ENCODE assay signal across 8 cellular contexts in genomic region chr6:37365791-37366190, GRCh38. TPM values are rescaled to one million over a fixed set of nuclear protein-coding genes. Genes with fewer than 3 reads are reported as not detected.
DNase-seq lines count a peak whose midpoint lies in the region; ATAC-seq, FAIRE-seq and TF ChIP-seq lines count a peak whose summit lies in the region.

No MANE protein-coding gene starts in this region.

- no TSS peak for BruUV-seq in GM12878 (replicated peaks; lab: Mats Ljungman, UMichigan)

- H3K9ac ChIP-seq in Loucy (ENCODE audit: low read depth, low read length, poor library complexity, severe bottlenecking) (no peak overlapping the region), GM12878 (ENCODE audit: control insufficient read depth, insufficient read depth, low read length) (no peak overlapping the region), kidney (ENCODE audit: low read length in 2 of 2) (no peak overlapping the region)

- H3K27ac ChIP-seq in GM12878 (ENCODE audit: control insufficient read depth, insufficient read depth) (no peak overlapping the region), kidney (ENCODE audit: low read depth in 2 of 2, low read length in 2 of 2) (no peak overlapping the region)

- no peak for TF ChIP-seq POLR2A in GM12878 (IDR thresholded peaks at IDR 0.05; ENCODE audit: low read depth, low read length)

- ATAC-seq in GM12878 (no peak), GM19324 (IDR thresholded peaks at IDR 0.05; ENCODE audit: low FRiP score, unreplicated experiment) (no peak), HG02623 (IDR thresholded peaks at IDR 0.05; ENCODE audit: unreplicated experiment) (no peak)

- POLR2A ChIA-PET in GM12878 (lab: Charles Lee), result no interaction called here

- peak; percentile 50 for TF ChIP-seq RAD21 in GM12878 (IDR thresholded peaks at IDR 0.05; ENCODE audit: insufficient read depth, low read depth, low read length)

- no peak for TF ChIP-seq EP300 in GM12878 (IDR thresholded peaks at IDR 0.05; ENCODE audit: borderline replicate concordance in 1 of 2, control insufficient read depth in 1 of 2, low read depth in 2 of 2, low read length in 2 of 2)

- CTCF ChIA-PET in GM12878 (lab: Yijun Ruan, JAX), result interaction anchor here (1.4 to 2.1 kb wide), 3 partner anchors 15 to 200 kb away, joined by 5 to 12 read pairs (median 7); no protein-coding TSS in a partner anchor

- H3F3A ChIP-seq in Loucy (ENCODE audit: low read depth), result peaks cover 3% of the 10 kb centered on the region; the same call in 1 of the 2 replicates

- peaks cover 24% of the 10 kb centered on the region for H3K36me3 ChIP-seq in BE2C
- peaks cover 34% of the 10 kb centered on the region; the same call in 1 of the 2 replicates for H3K36me3 ChIP-seq in Loucy (ENCODE audit: insufficient read depth, low read length)
- H3K36me3 ChIP-seq in GM12878 (ENCODE audit: control insufficient read depth in 2 of 2, insufficient read depth in 2 of 2, low read length in 1 of 2), result peaks cover 2 to 23% of the 10 kb centered on the region in 2 experiments; a peak in 3 of 4 replicates
- H3K36me3 ChIP-seq in kidney (ENCODE audit: control insufficient read depth in 1 of 2, insufficient read depth in 2 of 2, low read length in 2 of 2), result peaks cover 11 to 25% of the 10 kb centered on the region in 2 donors

- 97% methylated on average over 2 of the region's 2 CpGs for WGBS in GM12878 (ENCODE audit: insufficient coverage, insufficient replicate concordance, low lambda C conversion rate, missing lambda C conversion rate)

- TF ChIP-seq CTCF in BE2C (IDR thresholded peaks at IDR 0.05; ENCODE audit: low read depth, low read length) (peak; percentile 45), Loucy (conservative IDR thresholded peaks at IDR 0.05; ENCODE audit: low read length) (peak; percentile 55), GM12878 (IDR thresholded peaks at IDR 0.05 in 2 of 3, conservative IDR thresholded peaks at IDR 0.05 in 1 of 3; ENCODE audit: control insufficient read depth in 2 of 3, extremely low read depth in 1 of 3, insufficient read depth in 1 of 3, low read depth in 3 of 3, low read length in 3 of 3) (peak in 1 of 3 experiments; percentile 30; a peak in 1 of 6 replicates), kidney (IDR thresholded peaks at IDR 0.05; ENCODE audit: borderline replicate concordance, extremely low read depth, insufficient read depth) (peak; percentile 13)

- H3K4me2 ChIP-seq in Loucy (ENCODE audit: low read depth, low read length, poor library complexity, severe bottlenecking) (no peak overlapping the region), GM12878 (ENCODE audit: control insufficient read depth, insufficient read depth) (no peak overlapping the region)

- H3K4me3 ChIP-seq in BE2C (ENCODE audit: low read depth, low read length) (no peak overlapping the region), Loucy (ENCODE audit: low read length, poor library complexity, severe bottlenecking) (no peak overlapping the region), GM12878 (no peak overlapping the region), kidney (ENCODE audit: low read length in 2 of 2) (no peak overlapping the region)

- RAD21 ChIA-PET in GM12878 (lab: Charles Lee; ENCODE audit: unreplicated experiment), result interaction anchor here (0.6 to 1.7 kb wide), 3 partner anchors 13 to 51 kb away, joined by 3 to 5 read pairs (median 3); no protein-coding TSS in a partner anchor

- no peak overlapping the region for H2AFZ ChIP-seq in Loucy (ENCODE audit: low read length)
- no peak overlapping the region for H2AFZ ChIP-seq in GM12878 (ENCODE audit: control insufficient read depth, low read depth, low read length)

- 0 out of 2 replicates have a peak, but pooled peaks cover 6% of the 10 kb centered on the region for H3K79me2 ChIP-seq in Loucy (ENCODE audit: insufficient read depth, low read length)
- H3K79me2 ChIP-seq in GM12878 (ENCODE audit: control insufficient read depth, insufficient read depth, low read length), result no peaks in the 10 kb centered on the region

- H3K27me3 ChIP-seq in BE2C (no peaks in the 10 kb centered on the region), Loucy (ENCODE audit: insufficient read depth, low read length, poor library complexity, severe bottlenecking) (no peaks in the 10 kb centered on the region), GM12878 (replicated peaks in 1 of 2; ENCODE audit: control insufficient read depth in 2 of 2, insufficient read depth in 2 of 2, low read length in 1 of 2) (no peaks in the 10 kb centered on the region)

- H4K20me1 ChIP-seq in Loucy (ENCODE audit: insufficient read depth, low read length, poor library complexity, severe bottlenecking) (peaks cover 2% of the 10 kb centered on the region), GM12878 (ENCODE audit: control insufficient read depth, insufficient read depth) (peaks cover 3% of the 10 kb centered on the region; the same call in 1 of the 2 replicates)

- in situ Hi-C loops in GM12878 (cut with MboI), result no loop called here

- FAIRE-seq in GM12878 (lab: Jason Lieb, UNC) (no peak), kidney (lab: Jason Lieb, UNC) (no peak)

- no peaks in the 10 kb centered on the region for H3K9me2 ChIP-seq in Loucy (replicated peaks; ENCODE audit: low read depth, low read length)

- H3K9me3 ChIP-seq in BE2C (no peaks in the 10 kb centered on the region), Loucy (ENCODE audit: insufficient read depth, low read depth, low read length) (no peaks in the 10 kb centered on the region), GM12878 (replicated peaks; ENCODE audit: control insufficient read depth, insufficient read depth, low read length) (no peaks in the 10 kb centered on the region), kidney (ENCODE audit: control insufficient read depth in 1 of 2, low read length in 2 of 2) (no peaks in the 10 kb centered on the region)

- DNase-seq in BE2C, result no peak
- DNase-seq in GM12878 (ENCODE audit: low read depth, low spot score), result no peak
- no peak for DNase-seq in kidney
- DNase-seq in NOMO-1 treated with dmso at 0.1 percent for 144 hours (lab: John Stamatoyannopoulos, UW; ENCODE audit: unreplicated experiment), result no peak
- no peak for DNase-seq in iPS-NIHi11 (ENCODE audit: low spot score)

- intact Hi-C loops in GM12878 (cut with micrococcal nuclease; ENCODE audit: unreplicated experiment) (no loop called here), kidney (cut with DNase I) (no loop called here)

- H3K4me1 ChIP-seq in BE2C (peaks cover 23% of the 10 kb centered on the region), Loucy (ENCODE audit: insufficient read depth, low read length, poor library complexity, severe bottlenecking) (peaks cover 19% of the 10 kb centered on the region), GM12878 (ENCODE audit: control insufficient read depth, insufficient read depth, low read length) (peaks cover 14% of the 10 kb centered on the region), kidney (ENCODE audit: control insufficient read depth in 1 of 2, insufficient read depth in 1 of 2, low read depth in 1 of 2, low read length in 2 of 2) (peaks cover 5 to 9% of the 10 kb centered on the region in 2 donors)

- SMC1A ChIA-PET in GM12878 (lab: Charles Lee; ENCODE audit: uncharacterized antibody, unreplicated experiment), result interaction anchor here (0.7 to 1.6 kb wide), 5 partner anchors 9 to 77 kb away, joined by 3 to 6 read pairs (median 3); no protein-coding TSS in a partner anchor

TF ChIP-seq in GM12878, 131 proteins besides CTCF, POLR2A, EP300 and RAD21 (continues in another document):
- TF ChIP-seq ZSCAN29 (IDR thresholded peaks at IDR 0.05) (no peak), ETV6 (conservative IDR thresholded peaks at IDR 0.05 in 1 of 2, IDR thresholded peaks at IDR 0.05 in 1 of 2; ENCODE audit: borderline replicate concordance in 1 of 2, low read depth in 1 of 2) (no peak), ATF7 (IDR thresholded peaks at IDR 0.05; ENCODE audit: low read depth) (no peak), ZNF217 (IDR thresholded peaks at IDR 0.05) (no peak), CREB1 (IDR thresholded peaks at IDR 0.05; ENCODE audit: low read depth) (no peak), RBBP5 (conservative IDR thresholded peaks at IDR 0.05) (no peak), GATAD2B (conservative IDR thresholded peaks at IDR 0.05; ENCODE audit: low read depth) (no peak), ZNF622 (IDR thresholded peaks at IDR 0.05) (no peak)
- TF ChIP-seq, protein P1, sequence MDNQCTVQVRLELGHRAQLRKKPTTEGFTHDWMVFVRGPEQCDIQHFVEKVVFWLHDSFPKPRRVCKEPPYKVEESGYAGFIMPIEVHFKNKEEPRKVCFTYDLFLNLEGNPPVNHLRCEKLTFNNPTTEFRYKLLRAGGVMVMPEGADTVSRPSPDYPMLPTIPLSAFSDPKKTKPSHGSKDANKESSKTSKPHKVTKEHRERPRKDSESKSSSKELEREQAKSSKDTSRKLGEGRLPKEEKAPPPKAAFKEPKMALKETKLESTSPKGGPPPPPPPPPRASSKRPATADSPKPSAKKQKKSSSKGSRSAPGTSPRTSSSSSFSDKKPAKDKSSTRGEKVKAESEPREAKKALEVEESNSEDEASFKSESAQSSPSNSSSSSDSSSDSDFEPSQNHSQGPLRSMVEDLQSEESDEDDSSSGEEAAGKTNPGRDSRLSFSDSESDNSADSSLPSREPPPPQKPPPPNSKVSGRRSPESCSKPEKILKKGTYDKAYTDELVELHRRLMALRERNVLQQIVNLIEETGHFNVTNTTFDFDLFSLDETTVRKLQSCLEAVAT (IDR thresholded peaks at IDR 0.05), result no peak

RNA-seq across cellular contexts. Expression of gene RNF8, which starts 12.0 kb away (rescaled TPM):
- 18.4 TPM for polyA plus RNA-seq in BE2C (2012; ENCODE audit: insufficient read depth, insufficient read length, low read depth)
- 33.3 and 35.6 TPM in 2 replicates for total RNA-seq in GM12878 (2013; cell fraction: nucleolus; rRNA removed)
- 19.3 and 21.6 TPM in 2 replicates for total RNA-seq in GM12878 (2014; rRNA removed)
- 25.1 and 30.0 TPM in 2 replicates for total RNA-seq in GM12878 (2014; rRNA removed; fragmentation: Illumina TruSeq; extraction: Trizol)
- total RNA-seq in GM12878 (2021), result 19.2 and 20.7 TPM in 2 replicates
- polyA plus RNA-seq in GM12878 (2011; ENCODE audit: low read depth), result 13.4 TPM
- polyA plus RNA-seq in GM12878 (2011; rRNA removed), result 27.1 and 30.4 TPM in 2 replicates
- 13.4 and 14.5 TPM in 2 replicates for polyA plus RNA-seq in GM12878 (2011; cell fraction: cytosol; rRNA removed)
- polyA plus RNA-seq in GM12878 (2011; cell fraction: nucleus; rRNA removed), result 21.7 and 28.3 TPM in 2 replicates
- polyA plus RNA-seq in GM12878 (2012), result 12.4 and 15.6 TPM in 2 replicates
- polyA plus RNA-seq in GM12878 (2014; fragmentation: Illumina TruSeq; extraction: Trizol), result 25.2 and 35.6 TPM in 2 replicates
- polyA plus RNA-seq in GM12878 (2014; fragmentation: Nextera tagmentation; extraction: Ambion mirVana), result 10 to 100 TPM in 1 of 2 experiments, 1 to 10 TPM in 1; 7.8 to 12.3 TPM
- polyA plus RNA-seq in GM12878 (2014; rRNA removed), result 21.8 and 23.1 TPM in 2 replicates
- 10 to 100 TPM; 23.4 to 30.2 TPM for polyA plus RNA-seq in GM12878 (2016; fragmentation: Nextera tagmentation; extraction: Ambion mirVana)
- 10.2 and 13.9 TPM in 2 replicates for polyA minus RNA-seq in GM12878 (2011; rRNA and poly(A)+ RNA removed)
- 6.1 and 6.5 TPM in 2 replicates for polyA minus RNA-seq in GM12878 (2011; cell fraction: cytosol; rRNA and poly(A)+ RNA removed)
- polyA minus RNA-seq in GM12878 (2011; cell fraction: nucleus; rRNA and poly(A)+ RNA removed), result 12.6 and 15.0 TPM in 2 replicates
- 18.4 TPM for total RNA-seq in kidney
- polyA plus RNA-seq in kidney (ENCODE audit: insufficient read depth, low read depth, low replicate concordance), result 18.5 TPM
